In genomic region chr14:95218472-95219193, GRCh38 we compare ENCODE assay signal across 15 cellular contexts.
"Had no signal": no experiment of that assay in that cellular context is flagged by ENCODE, and none has a peak within 500 bp of the region (broad histone marks: within the 10 kb centered on the region; RNA-seq: fewer than 3 reads in every experiment).

No MANE protein-coding gene starts in this region.

- H3K27ac Mint-ChIP-seq: activated B cell treated with CpG ODN at 0.5 μM for 24 hours; activated CD4-positive, alpha-beta T cell treated with anti-CD3 and anti-CD28 coated beads, Interleukin-2, amount 10 ng/mL, durations not matched to agents 24 days and 14 days; activated naive CD8-positive, alpha-beta T cell treated with anti-CD3 and anti-CD28 coated beads for 36 hours; stimulated activated effector memory CD8-positive, alpha-beta T cell treated with anti-CD3 and anti-CD28 coated beads, Interleukin-12 subunit alpha, Interleukin-12 subunit beta, amount 100 ng/mL, for 72 hours had no signal

- ATAC-seq: stimulated activated effector memory CD8-positive, alpha-beta T cell treated with anti-CD3 and anti-CD28 coated beads, Interleukin-12 subunit alpha, Interleukin-12 subunit beta, amount 100 ng/mL, for 72 hours had no signal

- H3K27ac ChIP-seq: ovary, tibial artery, vagina had no signal

- H3K27me3 ChIP-seq: ovary, tibial artery, vagina had no signal

- H3K9me3 ChIP-seq: ovary, tibial artery, vagina had no signal

- DNase-seq: activated B cell treated with CpG ODN at 0.5 μM for 24 hours; activated CD4-positive, alpha-beta T cell treated with anti-CD3 and anti-CD28 coated beads, Interleukin-2, amount 10 ng/mL, durations not matched to agents 24 days and 14 days; activated CD8-positive, alpha-beta memory T cell treated with anti-CD3 and anti-CD28 coated beads, Interleukin-2, amount 50 U/mL, for 48 hours; activated naive CD8-positive, alpha-beta T cell treated with anti-CD3 and anti-CD28 coated beads for 36 hours; anterior cingulate cortex; effector CD8-positive, alpha-beta T cell; foreskin fibroblast; kidney glomerular epithelial cell; ovary; stimulated activated CD4-positive, alpha-beta T cell treated with anti-CD3 and anti-CD28 coated beads, Interleukin-12 subunit alpha, Interleukin-12 subunit beta, amount 100 ng/mL, for 4 hours; stimulated activated CD4-positive, alpha-beta T cell treated with anti-CD3 and anti-CD28 coated beads, Interleukin-2, amount 100 ng/mL, for 24 hours; T-helper 2 cell; tibial artery had no signal

- H3K27me3 Mint-ChIP-seq: activated B cell treated with CpG ODN at 0.5 μM for 24 hours; activated CD4-positive, alpha-beta T cell treated with anti-CD3 and anti-CD28 coated beads, Interleukin-2, amount 10 ng/mL, durations not matched to agents 24 days and 14 days; activated naive CD8-positive, alpha-beta T cell treated with anti-CD3 and anti-CD28 coated beads for 36 hours had no signal

- H3K4me1 Mint-ChIP-seq: activated CD4-positive, alpha-beta T cell treated with anti-CD3 and anti-CD28 coated beads, Interleukin-2, amount 10 ng/mL, durations not matched to agents 24 days and 14 days; activated naive CD8-positive, alpha-beta T cell treated with anti-CD3 and anti-CD28 coated beads for 36 hours had no signal

- H3K36me3 Mint-ChIP-seq: activated naive CD8-positive, alpha-beta T cell treated with anti-CD3 and anti-CD28 coated beads for 36 hours; stimulated activated effector memory CD8-positive, alpha-beta T cell treated with anti-CD3 and anti-CD28 coated beads, Interleukin-12 subunit alpha, Interleukin-12 subunit beta, amount 100 ng/mL, for 72 hours had no signal

- H3K9me3 Mint-ChIP-seq: activated CD4-positive, alpha-beta T cell treated with anti-CD3 and anti-CD28 coated beads, Interleukin-2, amount 10 ng/mL, durations not matched to agents 24 days and 14 days; activated naive CD8-positive, alpha-beta T cell treated with anti-CD3 and anti-CD28 coated beads for 36 hours; stimulated activated effector memory CD8-positive, alpha-beta T cell treated with anti-CD3 and anti-CD28 coated beads, Interleukin-12 subunit alpha, Interleukin-12 subunit beta, amount 100 ng/mL, for 72 hours had no signal

- H3K4me3 ChIP-seq: ovary, tibial artery, vagina had no signal

- H3K4me1 ChIP-seq: tibial artery, vagina had no signal

- H3K4me3 Mint-ChIP-seq: activated B cell treated with CpG ODN at 0.5 μM for 24 hours; activated CD4-positive, alpha-beta T cell treated with anti-CD3 and anti-CD28 coated beads, Interleukin-2, amount 10 ng/mL, durations not matched to agents 24 days and 14 days; activated naive CD8-positive, alpha-beta T cell treated with anti-CD3 and anti-CD28 coated beads for 36 hours; stimulated activated effector memory CD8-positive, alpha-beta T cell treated with anti-CD3 and anti-CD28 coated beads, Interleukin-12 subunit alpha, Interleukin-12 subunit beta, amount 100 ng/mL, for 72 hours had no signal

- H3K36me3 ChIP-seq: ovary, vagina had no signal
